ENCODE assay signal across 17 cellular contexts in the genomic region with DNA sequence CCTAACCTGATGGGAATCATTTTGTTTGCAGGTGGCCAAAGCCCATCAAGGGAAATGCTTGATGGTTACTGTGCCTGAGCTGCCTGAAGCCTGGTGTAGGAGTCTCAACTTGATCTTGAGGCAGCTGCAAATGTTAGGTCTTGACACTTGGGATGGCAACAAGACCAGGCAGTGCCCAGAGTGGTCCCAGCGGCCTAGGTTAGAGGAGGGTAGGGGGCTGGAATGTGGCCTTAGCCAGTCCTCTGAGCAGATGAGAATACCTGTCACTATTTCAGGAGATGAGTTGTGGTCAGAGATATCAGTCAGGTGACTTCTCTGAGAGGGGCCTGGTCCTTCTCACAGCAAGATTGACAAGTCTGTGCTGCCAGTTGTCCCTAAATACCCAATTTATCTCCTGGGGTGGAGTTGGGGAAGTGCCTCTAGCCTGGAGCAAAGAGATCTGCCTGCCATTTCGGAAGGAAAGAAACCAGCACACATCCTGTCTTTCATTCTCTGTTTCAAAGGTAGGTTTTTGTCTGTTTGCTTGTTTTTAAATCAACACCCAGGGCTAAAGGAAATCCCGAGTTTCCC. TPM values are rescaled to one million over a fixed set of nuclear protein-coding genes. Genes with fewer than 3 reads are reported as not detected.
DNase-seq lines count a peak whose midpoint lies in the region; ATAC-seq and TF ChIP-seq lines count a peak whose summit lies in the region.
"Had no signal": no experiment of that assay in that cellular context is flagged by ENCODE, and none has a peak within 500 bp of the region (broad histone marks: within the 10 kb centered on the region; RNA-seq: fewer than 3 reads in every experiment).

No MANE protein-coding gene starts in this region.

- H3K9ac ChIP-seq in SK-N-SH: no peak overlapping the region

- H3K27ac ChIP-seq in SK-N-SH (ENCODE audit: low read depth in 2 of 2, low read length in 1 of 2) (peak overlapping the region; percentile 48 to 86), skin epidermis (peak overlapping the region in 13 of 21 experiments; percentile 9 to 75 (median 54)), prostate gland (peak overlapping the region in 1 of 2 donors; percentile 18)

- no peak for TF ChIP-seq RAD21 in SK-N-SH (IDR thresholded peaks at IDR 0.05; ENCODE audit: low read length)

- H3K36me3 Mint-ChIP-seq in Caco-2 (ENCODE audit: insufficient read depth, unreplicated experiment): peaks cover 10% of the 10 kb centered on the region
- no peaks in the 10 kb centered on the region for H3K36me3 Mint-ChIP-seq in activated CD8-positive, alpha-beta T cell treated with anti-CD3 and anti-CD28 coated beads for 36 hours (ENCODE audit: low read depth)

- DNase-seq in Caco-2 (no peak), SK-N-SH (peak; percentile 51), left ventricle myocardium superior (no peak), prostate gland (ENCODE audit: low spot score) (no peak), DMS 273 (lab: John Stamatoyannopoulos, UW; ENCODE audit: unreplicated experiment) (no peak)
- no peak for DNase-seq in activated CD8-positive, alpha-beta T cell treated with anti-CD3 and anti-CD28 coated beads for 36 hours
- DNase-seq: activated CD4-positive, CD25-positive, alpha-beta regulatory T cell treated with anti-CD3 and anti-CD28 coated beads, Interleukin-2, amount 50 U/mL, for 72 hours; GF-D8; H7; KG1; RPMI8226; stimulated activated CD8-positive, alpha-beta memory T cell treated with anti-CD3 and anti-CD28 coated beads, Interleukin-4, amount 100 ng/mL, for 48 hours had no signal

- peaks cover 68% of the 10 kb centered on the region for H4K20me1 ChIP-seq in SK-N-SH (ENCODE audit: insufficient read depth)

- intact Hi-C loops in Caco-2 (cut with micrococcal nuclease; ENCODE audit: unreplicated experiment) (no loop called here), left ventricle myocardium superior (cut with micrococcal nuclease) (no loop called here), prostate gland (cut with DNase I) (no loop called here)
- intact Hi-C loops in activated CD8-positive, alpha-beta T cell treated with anti-CD3 and anti-CD28 coated beads for 36 hours (cut with micrococcal nuclease): no loop called here

- ATAC-seq in left ventricle myocardium superior (peak; percentile 83), GM18907 (IDR thresholded peaks at IDR 0.05; ENCODE audit: unreplicated experiment) (no peak)
- ATAC-seq in activated CD8-positive, alpha-beta T cell treated with anti-CD3 and anti-CD28 coated beads for 36 hours: no peak
- ATAC-seq: activated T-helper 17 cell treated with anti-CD3 and anti-CD28 coated beads, Interleukin-2, amount 50 U/mL, for 72 hours; sciatic nerve had no signal

- CTCF ChIA-PET in Caco-2 (lab: Charles Lee) (no interaction called here), SK-N-SH (lab: Yijun Ruan, JAX) (interaction anchor here (0.7 to 0.8 kb wide), 2 partner anchors 12 to 181 kb away, joined by 3 to 4 read pairs; no protein-coding TSS in a partner anchor)
- CTCF ChIA-PET in activated CD8-positive, alpha-beta T cell treated with anti-CD3 and anti-CD28 coated beads for 36 hours (lab: Charles Lee): interaction anchor here (0.8 kb wide), 1 partner anchor 9 kb away, joined by 3 read pairs; no protein-coding TSS in a partner anchor

- no peaks in the 10 kb centered on the region for H3K9me2 ChIP-seq in SK-N-SH

- H3K9me3 ChIP-seq in Caco-2 (no peaks in the 10 kb centered on the region), SK-N-SH (no peaks in the 10 kb centered on the region), prostate gland (no peaks in the 10 kb centered on the region)

- H3K27me3 Mint-ChIP-seq in Caco-2 (ENCODE audit: insufficient read depth, unreplicated experiment): no peaks in the 10 kb centered on the region
- H3K27me3 Mint-ChIP-seq in activated CD8-positive, alpha-beta T cell treated with anti-CD3 and anti-CD28 coated beads for 36 hours: peaks cover 1% of the 10 kb centered on the region

- POLR2A ChIA-PET in Caco-2 (lab: Charles Lee): no interaction called here
- POLR2A ChIA-PET in SK-N-SH (lab: Yijun Ruan, JAX): no interaction called here
- POLR2A ChIA-PET in activated CD8-positive, alpha-beta T cell treated with anti-CD3 and anti-CD28 coated beads for 36 hours (lab: Charles Lee): interaction anchor here (1.0 kb wide), 1 partner anchor 354 kb away, joined by 3 read pairs; no protein-coding TSS in a partner anchor

- H3K4me1 Mint-ChIP-seq in Caco-2 (ENCODE audit: low read depth, unreplicated experiment): peaks cover 24% of the 10 kb centered on the region
- no peaks in the 10 kb centered on the region for H3K4me1 Mint-ChIP-seq in activated CD8-positive, alpha-beta T cell treated with anti-CD3 and anti-CD28 coated beads for 36 hours (ENCODE audit: low read depth)
- H3K4me1 Mint-ChIP-seq: activated T-helper 17 cell treated with anti-CD3 and anti-CD28 coated beads, Interleukin-2, amount 50 U/mL, for 72 hours; central memory CD8-positive, alpha-beta T cell had no signal

- no peak for TF ChIP-seq CTCF in Caco-2 (IDR thresholded peaks at IDR 0.05; ENCODE audit: insufficient read depth in 1 of 2, low read depth in 1 of 2, low read length in 1 of 2, severe bottlenecking in 1 of 2, unreplicated experiment in 1 of 2)
- no peak for TF ChIP-seq CTCF in SK-N-SH (IDR thresholded peaks at IDR 0.05)
- TF ChIP-seq CTCF in activated CD8-positive, alpha-beta T cell treated with anti-CD3 and anti-CD28 coated beads for 36 hours (IDR thresholded peaks at IDR 0.05): no peak
- no peak for TF ChIP-seq CTCF in prostate gland (IDR thresholded peaks at IDR 0.05)

- H3K4me2 ChIP-seq in SK-N-SH: 0 out of 2 replicates have a peak overlapping the region, but pooled peaks have one; percentile 29

- peaks cover 87% of the 10 kb centered on the region for H3K79me2 ChIP-seq in SK-N-SH (ENCODE audit: insufficient read depth)

- no peak overlapping the region for H3K4me3 ChIP-seq in Caco-2 (ENCODE audit: low read depth, low read length)
- H3K4me3 ChIP-seq in SK-N-SH (ENCODE audit: low read depth in 2 of 2, low read length in 1 of 2): no peak overlapping the region
- H3K4me3 ChIP-seq in skin epidermis: no peak overlapping the region
- H3K4me3 ChIP-seq in prostate gland: no peak overlapping the region

- TF ChIP-seq EP300 in SK-N-SH (IDR thresholded peaks at IDR 0.05; ENCODE audit: borderline replicate concordance in 1 of 2, low read depth in 1 of 2, low read length in 1 of 2): peak in 1 of 2 experiments; percentile 59; a peak in 1 of 4 replicates

- WGBS in SK-N-SH (ENCODE audit: low lambda C conversion rate): 56% methylated on average over 3 of the region's 3 CpGs
- WGBS in prostate gland: 75% methylated on average over 3 of the region's 3 CpGs

- BruUV-seq in Caco-2 (replicated peaks; lab: Mats Ljungman, UMichigan): no TSS peak

- no peaks in the 10 kb centered on the region for H3K36me3 ChIP-seq in Caco-2 (ENCODE audit: control insufficient read depth, insufficient read depth, low read length)
- no peaks in the 10 kb centered on the region for H3K36me3 ChIP-seq in SK-N-SH (replicated peaks in 1 of 2; ENCODE audit: control insufficient read depth in 1 of 2, insufficient read depth in 2 of 2, low read length in 1 of 2)
- H3K36me3 ChIP-seq in prostate gland: no peaks in the 10 kb centered on the region

- H3K4me1 ChIP-seq in Caco-2: peaks cover 26% of the 10 kb centered on the region
- peaks cover 34 to 36% of the 10 kb centered on the region in 2 experiments for H3K4me1 ChIP-seq in SK-N-SH (ENCODE audit: control insufficient read depth in 1 of 2, insufficient read depth in 2 of 2, low read depth in 1 of 2, low read length in 1 of 2)
- peaks cover 6% of the 10 kb centered on the region for H3K4me1 ChIP-seq in prostate gland (replicated peaks)

- H2AFZ ChIP-seq in SK-N-SH (ENCODE audit: low read depth): no peak overlapping the region

- peaks cover 17% of the 10 kb centered on the region for H3F3A ChIP-seq in SK-N-SH (replicated peaks; ENCODE audit: insufficient read depth)

- peak overlapping the region; percentile 21 for H3K27ac Mint-ChIP-seq in Caco-2 (ENCODE audit: unreplicated experiment)
- H3K27ac Mint-ChIP-seq in activated CD8-positive, alpha-beta T cell treated with anti-CD3 and anti-CD28 coated beads for 36 hours: no peak overlapping the region
- H3K27ac Mint-ChIP-seq: activated T-helper 17 cell treated with anti-CD3 and anti-CD28 coated beads, Interleukin-2, amount 50 U/mL, for 72 hours had no signal

- H3K4me3 Mint-ChIP-seq in Caco-2 (ENCODE audit: unreplicated experiment): peak overlapping the region; percentile 9
- H3K4me3 Mint-ChIP-seq in activated CD8-positive, alpha-beta T cell treated with anti-CD3 and anti-CD28 coated beads for 36 hours: no peak overlapping the region
- H3K4me3 Mint-ChIP-seq: activated T-helper 17 cell treated with anti-CD3 and anti-CD28 coated beads, Interleukin-2, amount 50 U/mL, for 72 hours; central memory CD8-positive, alpha-beta T cell had no signal

- TF ChIP-seq POLR2A in prostate gland (IDR thresholded peaks at IDR 0.05): no peak

- H3K9me3 Mint-ChIP-seq in Caco-2 (ENCODE audit: unreplicated experiment): no peaks in the 10 kb centered on the region
- H3K9me3 Mint-ChIP-seq in activated CD8-positive, alpha-beta T cell treated with anti-CD3 and anti-CD28 coated beads for 36 hours: no peaks in the 10 kb centered on the region
- H3K9me3 Mint-ChIP-seq: activated T-helper 17 cell treated with anti-CD3 and anti-CD28 coated beads, Interleukin-2, amount 50 U/mL, for 72 hours; central memory CD8-positive, alpha-beta T cell had no signal

- no peaks in the 10 kb centered on the region for H3K27me3 ChIP-seq in Caco-2 (replicated peaks; ENCODE audit: control insufficient read depth, insufficient read depth, low read length)
- H3K27me3 ChIP-seq in SK-N-SH (ENCODE audit: insufficient read depth): no peaks in the 10 kb centered on the region
- no peaks in the 10 kb centered on the region for H3K27me3 ChIP-seq in prostate gland (replicated peaks; ENCODE audit: insufficient read depth)

TF ChIP-seq in SK-N-SH, 30 proteins besides CTCF, POLR2A, EP300 and RAD21 (continues in another document):
- peak; percentile 42; the same call in 1 of the 2 replicates for TF ChIP-seq TCF12 (IDR thresholded peaks at IDR 0.05)
- TF ChIP-seq, protein P1, sequence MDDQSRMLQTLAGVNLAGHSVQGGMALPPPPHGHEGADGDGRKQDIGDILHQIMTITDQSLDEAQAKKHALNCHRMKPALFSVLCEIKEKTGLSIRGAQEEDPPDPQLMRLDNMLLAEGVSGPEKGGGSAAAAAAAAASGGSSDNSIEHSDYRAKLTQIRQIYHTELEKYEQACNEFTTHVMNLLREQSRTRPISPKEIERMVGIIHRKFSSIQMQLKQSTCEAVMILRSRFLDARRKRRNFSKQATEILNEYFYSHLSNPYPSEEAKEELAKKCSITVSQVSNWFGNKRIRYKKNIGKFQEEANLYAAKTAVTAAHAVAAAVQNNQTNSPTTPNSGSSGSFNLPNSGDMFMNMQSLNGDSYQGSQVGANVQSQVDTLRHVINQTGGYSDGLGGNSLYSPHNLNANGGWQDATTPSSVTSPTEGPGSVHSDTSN (IDR thresholded peaks at IDR 0.05): no peak
- TF ChIP-seq CHD2 (IDR thresholded peaks at IDR 0.05; ENCODE audit: low read length, partially characterized antibody): no peak

RNA-seq across cellular contexts. Expression of a gene that starts 13.4 kb away (rescaled TPM):
- total RNA-seq in Caco-2 (2022) (361 and 383 TPM in 2 replicates), left ventricle myocardium superior (468 TPM), prostate gland (100 to 1,000 TPM; 146 to 348 TPM)
- 27.1 and 29.1 TPM in 2 replicates for polyA plus RNA-seq in SK-N-SH (2012; rRNA removed)
- polyA plus RNA-seq in SK-N-SH (2012; cell fraction: cytosol; rRNA removed): 15.4 and 18.8 TPM in 2 replicates
- polyA plus RNA-seq in SK-N-SH (2012; cell fraction: nucleus; rRNA removed): 92.5 and 114 TPM in 2 replicates
- 10 to 100 TPM; 91.8 to 91.9 TPM for total RNA-seq in activated CD8-positive, alpha-beta T cell treated with anti-CD3 and anti-CD28 coated beads for 36 hours
